ENCODE assay signal across 34 cellular contexts in the genomic region with DNA sequence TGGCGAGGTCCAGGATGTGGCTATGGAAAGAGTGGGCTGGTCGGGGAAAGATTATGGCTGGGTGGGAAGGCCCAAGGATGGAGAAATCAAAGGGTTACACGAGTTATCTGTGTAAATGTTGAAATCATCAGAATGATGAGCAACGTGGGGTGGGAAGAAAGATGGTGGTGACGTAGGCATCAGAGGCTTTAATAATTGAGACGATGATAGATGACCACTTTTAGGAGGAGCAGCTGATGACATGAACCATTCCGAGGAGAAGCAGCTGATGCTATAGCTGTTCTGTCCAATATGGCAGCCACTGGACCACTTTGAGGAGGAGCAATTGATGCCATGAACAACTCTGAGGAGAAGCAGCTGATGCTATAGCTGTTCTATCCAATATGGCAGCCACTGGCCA.
"Had no signal": no experiment of that assay in that cellular context is flagged by ENCODE, and none has a peak within 500 bp of the region (broad histone marks: within the 10 kb centered on the region; RNA-seq: fewer than 3 reads in every experiment).

No MANE protein-coding gene starts in this region.

- H3K27ac ChIP-seq: KMS-11 had no signal

- H3K4me2 ChIP-seq: KMS-11 had no signal

- H3K4me3 ChIP-seq: MG63 had no signal

- H3K9me3 ChIP-seq: MG63 had no signal

- DNase-seq: Karpas-422, Kasumi-1, MG63, MM.1S, MV-4-11, NCI-H1048, NCI-H1092, NCI-H1092 treated with DMSO at 0.1 percent for 48 hours, NCI-H1105, NCI-H1105 treated with DMSO at 0.1 percent for 48 hours, NCI-H1417, NCI-H1417 treated with DMSO at 0.1 percent for 48 hours, NCI-H1436, NCI-H1436 treated with DMSO at 0.1 percent for 48 hours, NCI-H146, NCI-H1694, NCI-H1694 treated with DMSO at 0.1 percent for 48 hours, NCI-H187, NCI-H187 treated with DMSO at 0.1 percent for 48 hours, NCI-H1930, NCI-H2029, NCI-H2029 treated with DMSO at 0.1 percent for 48 hours, NCI-H2081, NCI-H2081 treated with DMSO at 0.1 percent for 48 hours, NCI-H2107, NCI-H2171, NCI-H2171 treated with DMSO at 0.1 percent for 48 hours, NCI-H2227 treated with DMSO at 0.1 percent for 48 hours, NCI-H226, NCI-H345, NCI-H446, NCI-H446 treated with DMSO at 0.1 percent for 48 hours, NCI-H510A had no signal

- H3K27me3 ChIP-seq: MG63 had no signal

- H3K36me3 ChIP-seq: MG63 had no signal

- H3K9ac ChIP-seq: KMS-11 had no signal
